ENCODE assay signal across 16 cellular contexts in the genomic region with DNA sequence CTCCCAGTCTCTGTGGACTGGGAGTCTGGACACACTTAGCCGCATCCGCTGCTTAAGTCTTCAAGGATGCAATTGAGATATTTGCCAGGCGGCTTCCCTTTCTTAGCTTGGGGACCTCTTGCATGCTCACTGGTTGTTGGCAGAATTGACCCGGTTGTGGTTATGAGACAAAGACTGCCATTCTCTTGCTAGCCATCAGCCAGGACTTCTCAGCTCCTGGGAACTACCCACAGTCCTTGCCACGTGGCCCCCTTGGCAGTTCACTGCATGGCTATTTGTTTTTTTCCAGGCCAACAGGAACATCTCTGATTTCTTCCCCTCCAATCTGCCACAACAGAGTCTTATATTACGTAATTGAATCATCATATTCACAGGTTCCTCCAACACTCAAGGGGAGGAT. TPM values are rescaled to one million over a fixed set of nuclear protein-coding genes. Genes with fewer than 3 reads are reported as not detected.
A peak's percentile ranks its signal among the peaks of the same experiment; 100 is the strongest.
DNase-seq lines count a peak whose midpoint lies in the region; ATAC-seq and TF ChIP-seq lines count a peak whose summit lies in the region.
"Had no signal": no experiment of that assay in that cellular context is flagged by ENCODE, and none has a peak within 500 bp of the region (broad histone marks: within the 10 kb centered on the region; RNA-seq: fewer than 3 reads in every experiment).

No MANE protein-coding gene starts in this region.

- H4K8ac ChIP-seq in IMR-90 (ENCODE audit: low read depth in 2 of 2, low read length in 2 of 2) (no peak overlapping the region), trophoblast cell (ENCODE audit: low read depth, low read length) (no peak overlapping the region), H9 (replicated peaks; ENCODE audit: insufficient read length, low read depth, low read length) (no peak overlapping the region)

- no peak overlapping the region for H3K4me2 ChIP-seq in IMR-90 (ENCODE audit: low read depth, low read length)
- no peak overlapping the region for H3K4me2 ChIP-seq in trophoblast cell (ENCODE audit: low read length)
- H3K4me2 ChIP-seq in H9 (ENCODE audit: insufficient read depth, insufficient read length, low read length): no peak overlapping the region

- H3K4ac ChIP-seq in IMR-90 (ENCODE audit: low read depth, low read length): no peak overlapping the region
- H3K4ac ChIP-seq in trophoblast cell (ENCODE audit: low read depth, low read length): no peak overlapping the region
- no peak overlapping the region for H3K4ac ChIP-seq in H9 (ENCODE audit: low read depth, low read length)

- H3K4me3 ChIP-seq in IMR-90 (ENCODE audit: insufficient read depth, low read depth, low read length) (no peak overlapping the region), trophoblast cell (ENCODE audit: low read depth, low read length) (no peak overlapping the region)
- H3K4me3 ChIP-seq: HAP-1, K562 had no signal

- 85% methylated on average over 2 of the region's 6 CpGs; no CpG with 5 or more reads in 1 of the 2 experiments for WGBS in IMR-90 (ENCODE audit: extremely low coverage in 2 of 2, insufficient read length in 1 of 2), 2 experiments
- no CpG with 5 or more reads among the region's 6 CpGs for WGBS in trophoblast cell (ENCODE audit: extremely low coverage, insufficient coverage, insufficient read length)
- no CpG with 5 or more reads among the region's 6 CpGs for WGBS in H9 (ENCODE audit: extremely low coverage, insufficient read length, low lambda C conversion rate)

- no peaks in the 10 kb centered on the region; the same call in 1 of the 2 replicates for H3K9me1 ChIP-seq in IMR-90 (ENCODE audit: insufficient read depth, low read length)

- H3T11ph ChIP-seq in H9 (ENCODE audit: low read length): no peak overlapping the region

- H4K20me1 ChIP-seq in IMR-90 (ENCODE audit: insufficient read depth, low read length) (no peaks in the 10 kb centered on the region), H9 (ENCODE audit: control insufficient read depth, insufficient read depth, insufficient read length) (peaks cover 4% of the 10 kb centered on the region)

- H3K36me3 ChIP-seq in IMR-90 (ENCODE audit: control insufficient read depth, insufficient read depth, low read length): no peaks in the 10 kb centered on the region
- H3K36me3 ChIP-seq in trophoblast cell (ENCODE audit: control insufficient read depth in 1 of 2, insufficient read depth in 2 of 2, low read length in 2 of 2): peaks cover 28 to 39% of the 10 kb centered on the region in 2 experiments
- H3K36me3 ChIP-seq: HAP-1 had no signal

- ATAC-seq in IMR-90 (ENCODE audit: low read depth) (no peak), GM21737 (IDR thresholded peaks at IDR 0.05; ENCODE audit: unreplicated experiment) (no peak), GM19023 (IDR thresholded peaks at IDR 0.05; ENCODE audit: unreplicated experiment) (no peak)
- ATAC-seq: K562 had no signal

- CTCF ChIA-PET in IMR-90 (lab: Yijun Ruan, JAX): no interaction called here

- POLR2A ChIA-PET in IMR-90 (lab: Charles Lee; ENCODE audit: unreplicated experiment): no interaction called here

- TF ChIP-seq CTCF in IMR-90 (conservative IDR thresholded peaks at IDR 0.05; ENCODE audit: low read depth, low read length) (no peak), H9 (conservative IDR thresholded peaks at IDR 0.05) (no peak)

- no peak for TF ChIP-seq RAD21 in IMR-90 (IDR thresholded peaks at IDR 0.05; ENCODE audit: low read length)

- no peak overlapping the region for H3K4me3 Mint-ChIP-seq in H9
- H3K4me3 Mint-ChIP-seq: CD4-positive, CD25-positive, alpha-beta regulatory T cell; CD8-positive, alpha-beta memory T cell had no signal

- H2BK15ac ChIP-seq in IMR-90 (ENCODE audit: low read depth, low read length): no peak overlapping the region
- H2BK15ac ChIP-seq in H9 (ENCODE audit: low read depth, low read length): no peak overlapping the region

- H3K27me3 ChIP-seq in IMR-90 (ENCODE audit: control insufficient read depth, insufficient read depth, low read length) (peaks cover 48% of the 10 kb centered on the region), trophoblast cell (ENCODE audit: insufficient read depth, low read length) (no peaks in the 10 kb centered on the region), H9 (ENCODE audit: insufficient read depth, low read length) (no peaks in the 10 kb centered on the region)
- H3K27me3 ChIP-seq: BE2C had no signal

- H3K4me1 Mint-ChIP-seq in H9: no peaks in the 10 kb centered on the region; a peak in 2 of 4 replicates
- H3K4me1 Mint-ChIP-seq: CD4-positive, CD25-positive, alpha-beta regulatory T cell; CD8-positive, alpha-beta memory T cell had no signal

- H3K27ac Mint-ChIP-seq in H9: peak overlapping the region in 1 of 3 experiments; percentile 17; a peak in 1 of 7 replicates
- H3K27ac Mint-ChIP-seq: CD4-positive, CD25-positive, alpha-beta regulatory T cell had no signal

- H4K5ac ChIP-seq in IMR-90 (ENCODE audit: low read depth, low read length) (no peak overlapping the region), H9 (ENCODE audit: insufficient read length, low read depth, low read length) (no peak overlapping the region)

- H3K9ac ChIP-seq in IMR-90 (ENCODE audit: low read depth, low read length) (no peak overlapping the region), trophoblast cell (ENCODE audit: low read length) (no peak overlapping the region), H9 (ENCODE audit: extremely low read depth, insufficient read length, low read length) (no peak overlapping the region)

- intact Hi-C loops in IMR-90 (cut with micrococcal nuclease): no loop called here

- in situ Hi-C loops in IMR-90 (cut with MboI; ENCODE audit: low sequenced_read_pairs): no loop called here

- H3K18ac ChIP-seq in IMR-90 (ENCODE audit: low read depth, low read length) (no peak overlapping the region), trophoblast cell (ENCODE audit: low read length) (peak overlapping the region; percentile 22), H9 (ENCODE audit: insufficient read length, low read depth, low read length) (no peak overlapping the region)

- no peak overlapping the region for H3K23ac ChIP-seq in IMR-90 (ENCODE audit: low read depth, low read length)
- no peak overlapping the region for H3K23ac ChIP-seq in trophoblast cell (ENCODE audit: low read length)
- no peak overlapping the region for H3K23ac ChIP-seq in H9 (ENCODE audit: insufficient read length, low read depth, low read length)

- H3K14ac ChIP-seq in IMR-90 (replicated peaks; ENCODE audit: low read depth, low read length): no peak overlapping the region
- H3K14ac ChIP-seq in trophoblast cell (ENCODE audit: low read length): no peak overlapping the region
- no peak overlapping the region for H3K14ac ChIP-seq in H9 (ENCODE audit: insufficient read depth, low read length)

- no peaks in the 10 kb centered on the region for H3K23me2 ChIP-seq in H9 (ENCODE audit: insufficient read length, low read depth, low read length, poor library complexity, severe bottlenecking)

- no peak overlapping the region for H2BK20ac ChIP-seq in IMR-90 (ENCODE audit: low read depth, low read length)
- H2BK20ac ChIP-seq in H9 (ENCODE audit: low read depth, low read length, poor library complexity, severe bottlenecking): no peak overlapping the region

- dilution Hi-C loops in IMR-90 (cut with HindIII; ENCODE audit: low sequenced_read_pairs, unreplicated experiment): no loop called here

- H2AFZ ChIP-seq in IMR-90 (replicated peaks; ENCODE audit: low read length, poor library complexity) (no peak overlapping the region), trophoblast cell (ENCODE audit: insufficient read depth, low read length, poor library complexity) (no peak overlapping the region), H9 (ENCODE audit: low read length) (no peak overlapping the region)

- H3K9me3 Mint-ChIP-seq in H9: no peaks in the 10 kb centered on the region
- H3K9me3 Mint-ChIP-seq: CD8-positive, alpha-beta memory T cell had no signal

- no peak overlapping the region for H4K12ac ChIP-seq in trophoblast cell (ENCODE audit: low read depth, low read length)

- peaks cover 11% of the 10 kb centered on the region for H3K27me3 Mint-ChIP-seq in H9 (ENCODE audit: low read depth)

- H3K79me2 ChIP-seq in trophoblast cell (ENCODE audit: control insufficient read depth, insufficient read depth, low read length, poor library complexity) (no peaks in the 10 kb centered on the region), H9 (ENCODE audit: insufficient read depth, low read length) (no peaks in the 10 kb centered on the region)

- H2AK5ac ChIP-seq in IMR-90 (ENCODE audit: low read depth, low read length): no peak overlapping the region
- no peak overlapping the region for H2AK5ac ChIP-seq in trophoblast cell (ENCODE audit: low read length)
- H2AK5ac ChIP-seq in H9 (ENCODE audit: insufficient read length, low read length): no peak overlapping the region

- H3K36me3 Mint-ChIP-seq in H9 (ENCODE audit: insufficient read depth in 1 of 3, low read depth in 3 of 3): no peaks in the 10 kb centered on the region
- H3K36me3 Mint-ChIP-seq: CD4-positive, CD25-positive, alpha-beta regulatory T cell; CD8-positive, alpha-beta memory T cell had no signal

- H2BK5ac ChIP-seq in IMR-90 (ENCODE audit: low read depth, low read length, poor library complexity, severe bottlenecking) (no peak overlapping the region), trophoblast cell (ENCODE audit: low read depth, low read length, poor library complexity) (no peak overlapping the region), H9 (ENCODE audit: insufficient read length, low read length) (no peak overlapping the region)

- H3K56ac ChIP-seq in IMR-90 (ENCODE audit: extremely low read depth, insufficient read depth, low read length) (no peak overlapping the region), H9 (ENCODE audit: insufficient read length, low read depth, low read length) (no peak overlapping the region)

- H2AK9ac ChIP-seq in IMR-90 (replicated peaks; ENCODE audit: low read depth, low read length, poor library complexity): no peak overlapping the region

- no peak overlapping the region for H2BK120ac ChIP-seq in IMR-90 (ENCODE audit: low read depth, low read length)
- no peak overlapping the region for H2BK120ac ChIP-seq in trophoblast cell (ENCODE audit: insufficient read depth, low read length, poor library complexity)
- H2BK120ac ChIP-seq in H9 (ENCODE audit: low read depth, low read length, poor library complexity, severe bottlenecking): no peak overlapping the region

- H4K91ac ChIP-seq in IMR-90 (ENCODE audit: insufficient read depth, low read depth, low read length) (no peak overlapping the region), trophoblast cell (ENCODE audit: low read depth, low read length) (no peak overlapping the region), H9 (ENCODE audit: insufficient read length, low read depth, low read length) (no peak overlapping the region)

- DNase-seq in Ammon's horn (ENCODE audit: low spot score) (peak; percentile 43), IMR-90 (no peak), astrocyte of the hippocampus (ENCODE audit: low read depth, low spot score) (peak; percentile 49), trophoblast cell (no peak), H9 (no peak)
- DNase-seq: BE2C; Caco-2; CD4-positive, CD25-positive, alpha-beta regulatory T cell; CD8-positive, alpha-beta memory T cell had no signal

- H3K79me1 ChIP-seq in IMR-90 (ENCODE audit: low read depth in 1 of 2, low read length in 2 of 2) (no peaks in the 10 kb centered on the region), trophoblast cell (ENCODE audit: low read length) (no peaks in the 10 kb centered on the region), H9 (ENCODE audit: insufficient read depth, low read depth, low read length, poor library complexity, severe bottlenecking) (no peaks in the 10 kb centered on the region)

- H3K9me3 ChIP-seq in IMR-90 (ENCODE audit: control insufficient read depth, insufficient read depth, low read length) (no peaks in the 10 kb centered on the region), trophoblast cell (ENCODE audit: insufficient read depth, low read depth, low read length) (no peaks in the 10 kb centered on the region), H9 (ENCODE audit: control insufficient read depth, low read depth, low read length) (no peaks in the 10 kb centered on the region)
- H3K9me3 ChIP-seq: BE2C, Caco-2, HAP-1 had no signal

- no peaks in the 10 kb centered on the region for H3K4me1 ChIP-seq in IMR-90 (ENCODE audit: control insufficient read depth, insufficient read depth, low read length)
- H3K4me1 ChIP-seq in trophoblast cell (ENCODE audit: control insufficient read depth in 1 of 2, insufficient read depth in 2 of 2, low read length in 2 of 2): no peaks in the 10 kb centered on the region
- H3K4me1 ChIP-seq in H9 (ENCODE audit: insufficient read depth, low read length): no peaks in the 10 kb centered on the region
- H3K4me1 ChIP-seq: BE2C, Caco-2, HAP-1 had no signal

- H3K27ac ChIP-seq in IMR-90 (ENCODE audit: insufficient read depth, low read length): no peak overlapping the region
- no peak overlapping the region for H3K27ac ChIP-seq in trophoblast cell (ENCODE audit: low read depth, low read length)
- no peak overlapping the region for H3K27ac ChIP-seq in H9 (ENCODE audit: insufficient read length, low read depth, low read length)

- H2BK12ac ChIP-seq in trophoblast cell (ENCODE audit: low read length) (no peak overlapping the region), H9 (ENCODE audit: insufficient read length, low read depth, low read length) (no peak overlapping the region)

- no peak for TF ChIP-seq POLR2A in IMR-90 (IDR thresholded peaks at IDR 0.05; ENCODE audit: low read depth, low read length)

- no TSS peak for BruUV-seq in IMR-90 (replicated peaks; lab: Mats Ljungman, UMichigan)

RNA-seq across cellular contexts. Expression of a gene that starts 25.5 kb away (rescaled TPM):
- total RNA-seq in IMR-90 (2012; rRNA removed) (under 0.01 TPM in 2 replicates), H9 (2021) (6.0 and 6.3 TPM in 2 replicates)
- 0.44 and 0.53 TPM in 2 replicates for polyA plus RNA-seq in IMR-90 (2012; rRNA removed)
- 0.25 and 0.42 TPM in 2 replicates for polyA plus RNA-seq in IMR-90 (2012; cell fraction: cytosol; rRNA removed)
- polyA plus RNA-seq in IMR-90 (2012; cell fraction: nucleus; rRNA removed; ENCODE audit: low replicate concordance): 0.16 and 0.33 TPM in 2 replicates
- polyA plus RNA-seq in trophoblast cell (2013): 53.7 and 55.4 TPM in 2 replicates
- total RNA-seq: CD4-positive, CD25-positive, alpha-beta regulatory T cell; CD8-positive, alpha-beta memory T cell had no signal
- polyA plus RNA-seq: CD4-positive, CD25-positive, alpha-beta regulatory T cell; CD8-positive, alpha-beta memory T cell; K562 had no signal

RNA-seq across cellular contexts. Expression of a gene that starts 54.3 kb away (rescaled TPM):
- total RNA-seq in IMR-90 (2012; rRNA removed) (not detected in 2 replicates), H9 (2021) (not detected in 2 replicates)
- polyA plus RNA-seq in IMR-90 (2012; rRNA removed): not detected in 2 replicates
- not detected in 2 replicates for polyA plus RNA-seq in IMR-90 (2012; cell fraction: cytosol; rRNA removed)
- polyA plus RNA-seq in IMR-90 (2012; cell fraction: nucleus; rRNA removed; ENCODE audit: low replicate concordance): not detected in 2 replicates
- 0.25 and 0.36 TPM in 2 replicates for polyA plus RNA-seq in trophoblast cell (2013)
- total RNA-seq: A172; Caco-2; CD4-positive, CD25-positive, alpha-beta regulatory T cell; CD8-positive, alpha-beta memory T cell; H1; HT-29; K562 had no signal
- polyA plus RNA-seq: CD4-positive, CD25-positive, alpha-beta regulatory T cell; CD8-positive, alpha-beta memory T cell; H1; K562 had no signal

Comparison
In these comparisons a context has a peak if more than half of its experiments do, and no peak if none do; other contexts are left out.
1. DNase-seq: peak in Ammon's horn (single experiment) and astrocyte of the hippocampus (single experiment); none in IMR-90 (single experiment), trophoblast cell (0 of 2) and H9 (single experiment).